In genomic region chr15:47618216-47618615, GRCh38 we compare ENCODE assay signal across 17 cellular contexts.
"Had no signal": no experiment of that assay in that cellular context is flagged by ENCODE, and none has a peak within 500 bp of the region (broad histone marks: within the 10 kb centered on the region; RNA-seq: fewer than 3 reads in every experiment).

No MANE protein-coding gene starts in this region.

- H3K4me1 ChIP-seq: left lung, sigmoid colon, uterus had no signal

- H3K27ac ChIP-seq: left lung, sigmoid colon, uterus had no signal

- ATAC-seq: esophagus mucosa; left lung; naive thymus-derived CD8-positive, alpha-beta T cell; stimulated activated memory B cell treated with anti-CD40 and anti-IgM and Interleukin-4, amounts not matched to agents 10 μg/mL and 1 μg/mL and 100 μg/mL, for 72 hours; T-helper 17 cell had no signal

- H3K4me3 ChIP-seq: left lung, lung, sigmoid colon, smooth muscle cell, uterus had no signal

- H3K4me2 ChIP-seq: smooth muscle cell had no signal

- H3K36me3 ChIP-seq: left lung, sigmoid colon, uterus had no signal

- H3K9me3 ChIP-seq: left lung, sigmoid colon, uterus had no signal

- H3K27me3 ChIP-seq: left lung, sigmoid colon, uterus had no signal

- DNase-seq: activated CD4-positive, alpha-beta memory T cell treated with anti-CD3 and anti-CD28 coated beads for 36 hours; activated CD4-positive, alpha-beta T cell treated with anti-CD3 and anti-CD28 coated beads for 4 hours; activated CD4-positive, CD25-positive, alpha-beta regulatory T cell; activated gamma-delta T cell treated with Interleukin-2 at 50 U/mL for 16 hours; effector CD8-positive, alpha-beta T cell; hippocampal formation; kidney glomerular epithelial cell; left lung; naive thymus-derived CD8-positive, alpha-beta T cell; sigmoid colon; stimulated activated CD4-positive, alpha-beta T cell treated with anti-CD3 and anti-CD28 coated beads, Interleukin-15, amount 100 ng/mL, for 24 hours; T-helper 17 cell; uterus had no signal
